ENCODE assay signal across 26 cellular contexts in the genomic region with DNA sequence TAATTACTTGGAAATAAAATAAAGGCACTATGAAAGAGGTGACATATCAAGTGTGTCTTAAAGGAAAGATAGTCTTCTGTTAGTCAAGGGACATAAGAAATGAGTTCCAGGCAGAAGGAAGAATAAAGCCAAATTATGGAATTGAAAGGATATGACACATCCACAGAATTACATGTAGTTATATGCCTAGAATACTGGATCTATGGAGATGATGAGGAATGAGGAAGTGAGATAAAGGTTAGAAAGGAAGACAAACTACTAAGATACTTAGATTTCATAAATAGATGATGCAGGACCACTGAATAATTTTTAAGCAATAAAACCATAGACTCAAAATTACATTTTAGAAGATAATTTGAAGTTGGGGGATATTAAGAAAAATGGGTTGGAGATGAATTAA.
"Had no signal": no experiment of that assay in that cellular context is flagged by ENCODE, and none has a peak within 500 bp of the region (broad histone marks: within the 10 kb centered on the region; RNA-seq: fewer than 3 reads in every experiment).

No MANE protein-coding gene starts in this region.

- H3K27ac ChIP-seq: ascending aorta, VCaP had no signal

- H3K36me3 ChIP-seq: ascending aorta had no signal

- H3K9me3 ChIP-seq: ascending aorta had no signal

- FAIRE-seq: TTC549 had no signal

- ATAC-seq: activated CD8-positive, alpha-beta T cell treated with anti-CD3 and anti-CD28 coated beads for 36 hours; activated naive CD8-positive, alpha-beta T cell treated with anti-CD3 and anti-CD28 coated beads, Interleukin-2, amount 50 U/mL, for 24 hours; activated T-cell treated with anti-CD3 and anti-CD28 coated beads, Interleukin-2, amount 50 U/mL, for 4 hours had no signal

- H3K4me3 ChIP-seq: ascending aorta had no signal

- H3K4me1 ChIP-seq: ascending aorta had no signal

- H3K27me3 ChIP-seq: ascending aorta had no signal

- DNase-seq: activated B cell treated with CpG ODN at 0.5 μM for 24 hours; activated CD4-positive, alpha-beta memory T cell treated with anti-CD3 and anti-CD28 coated beads for 36 hours; activated CD4-positive, alpha-beta T cell treated with anti-CD3 and anti-CD28 coated beads for 4 hours; activated CD4-positive, alpha-beta T cell treated with anti-CD3 and anti-CD28 coated beads, Interleukin-2, amount 10 ng/mL, durations not matched to agents 24 days and 14 days; activated CD4-positive, alpha-beta T cell treated with anti-CD3 and anti-CD28 coated beads, Interleukin-2, amount 50 U/mL, for 1 hour; activated CD4-positive, alpha-beta T cell treated with anti-CD3 and anti-CD28 coated beads, Interleukin-2, amount 50 U/mL, for 4 hours; activated CD4-positive, CD25-positive, alpha-beta regulatory T cell treated with anti-CD3 and anti-CD28 coated beads, Interleukin-2, amount 50 U/mL, for 72 hours; activated CD8-positive, alpha-beta memory T cell treated with anti-CD3 and anti-CD28 coated beads, Interleukin-2, amount 50 U/mL, for 4 hours; activated CD8-positive, alpha-beta T cell treated with anti-CD3 and anti-CD28 coated beads for 36 hours; activated effector memory CD4-positive, alpha-beta T cell treated with Interleukin-2 at 50 U/mL for 16 hours; activated gamma-delta T cell; activated naive CD4-positive, alpha-beta T cell treated with anti-CD3 and anti-CD28 coated beads, Interleukin-2, amount 10 ng/mL, durations not matched to agents 7 days and 5 days; activated naive CD4-positive, alpha-beta T cell treated with Interleukin-2 at 50 U/mL for 16 hours; activated naive CD8-positive, alpha-beta T cell treated with anti-CD3 and anti-CD28 coated beads, Interleukin-2, amount 10 ng/mL, durations not matched to agents 7 days and 5 days; activated naive CD8-positive, alpha-beta T cell treated with anti-CD3 and anti-CD28 coated beads, Interleukin-2, amount 50 U/mL, for 24 hours; activated T-cell treated with anti-CD3 and anti-CD28 coated beads for 4 hours; activated T-cell treated with anti-CD3 and anti-CD28 coated beads, Interleukin-2, amount 50 U/mL, for 1 hour; activated T-cell treated with anti-CD3 and anti-CD28 coated beads, Interleukin-2, amount 50 U/mL, for 4 hours; amygdala; anterior cingulate cortex; central memory CD4-positive, alpha-beta T cell; T-helper 2 cell; T-helper 9 cell had no signal
